Comparison of ENCODE assay signal across 22 cellular contexts in genomic region chrX:153588782-153589446, GRCh38. TPM values are rescaled to one million over a fixed set of nuclear protein-coding genes. Genes with fewer than 3 reads are reported as not detected.
"Had no signal": no experiment of that assay in that cellular context is flagged by ENCODE, and none has a peak within 500 bp of the region (broad histone marks: within the 10 kb centered on the region; RNA-seq: fewer than 3 reads in every experiment).

No MANE protein-coding gene starts in this region.

- FAIRE-seq: RCC 7860 had no signal

- H3K27ac ChIP-seq: SJSA1, SK-N-MC had no signal

- H3K4me3 ChIP-seq: MG63, SJSA1, SK-N-MC had no signal

- H3K9me3 ChIP-seq: MG63, SJSA1 had no signal

- H3K4me1 ChIP-seq: SJSA1 had no signal

- DNase-seq: Karpas-422, KG1, MG63, NCI-H1092, NCI-H1105 treated with DMSO at 0.1 percent for 48 hours, NCI-H1417 treated with DMSO at 0.1 percent for 48 hours, NCI-H146, NCI-H1694 treated with DMSO at 0.1 percent for 48 hours, NCI-H1930, NCI-H2081, NCI-H2107, NCI-H2227 treated with DMSO at 0.1 percent for 48 hours, NCI-H524 treated with DMSO at 0.1 percent for 48 hours, NCI-H69, NCI-H774, Right ventricle myocardium superior, RPMI8226, SIG-M5 had no signal

- H3K27me3 ChIP-seq: MG63, SJSA1 had no signal

RNA-seq across cellular contexts. Expression of gene DUSP9, which starts 58.1 kb away (rescaled TPM):
- total RNA-seq: HT-29, Right ventricle myocardium superior had no signal
